In the genomic region with DNA sequence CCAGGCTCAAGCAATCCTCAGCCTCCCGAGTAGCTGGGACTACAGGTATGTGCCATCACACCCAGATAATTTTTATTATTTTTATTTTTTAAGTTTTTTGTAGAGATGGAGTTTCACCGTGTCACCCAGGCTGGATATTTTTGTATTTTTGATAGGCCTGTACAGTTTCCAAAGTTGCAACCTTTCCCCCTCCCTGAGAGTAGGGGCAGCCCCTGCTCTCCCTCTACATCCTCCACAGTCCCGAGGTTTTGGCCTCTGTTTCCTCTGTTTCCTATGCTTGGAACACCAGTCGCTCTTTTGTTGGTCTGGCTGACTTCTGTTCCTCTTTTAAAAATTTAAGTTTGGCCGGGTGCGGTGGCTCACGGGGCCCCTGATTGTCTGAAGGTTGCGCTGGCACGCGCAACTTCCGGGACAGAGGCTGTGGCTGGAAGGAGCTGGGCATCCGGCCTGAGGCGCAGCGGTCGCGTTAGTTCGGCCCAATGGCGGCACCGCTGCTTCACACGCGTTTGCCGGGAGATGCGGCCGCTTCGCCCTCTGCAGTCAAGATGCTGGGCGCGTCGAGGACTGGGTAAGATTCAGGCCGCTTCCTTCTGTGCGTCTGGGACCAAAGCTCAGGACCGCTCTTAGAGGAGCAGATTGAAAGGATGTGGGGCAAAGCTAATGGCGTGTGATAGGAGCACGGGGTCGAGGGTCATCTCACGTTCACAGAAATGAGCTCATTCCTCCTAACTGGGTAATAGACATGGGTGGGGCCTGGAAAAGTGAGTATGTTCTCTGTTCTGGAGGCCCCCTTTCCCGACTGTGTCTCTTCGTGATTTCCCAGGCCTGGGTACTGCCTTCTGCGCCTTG, we compare ENCODE assay signal across 8 cellular contexts.
DNase-seq lines count a peak whose midpoint lies in the region; ATAC-seq and TF ChIP-seq lines count a peak whose summit lies in the region.
"Not testable (repeated sequence)": the region's sequence is repeated elsewhere in the genome, so short reads cannot be mapped to it uniquely, and the experiment has no call there.

No MANE protein-coding gene starts in this region.

- H3K4me1 ChIP-seq in ACC112 (ENCODE audit: control insufficient read depth, insufficient read depth, low read length, unreplicated experiment); Panc1 (ENCODE audit: control insufficient read depth, insufficient read depth, low read length); liver (ENCODE audit: control insufficient read depth in 4 of 4, insufficient read depth in 4 of 4, low read length in 3 of 4): not testable (repeated sequence)

- not testable (repeated sequence) for DNase-seq in Panc1 (ENCODE audit: low read depth, low spot score)
- DNase-seq in activated T-cell treated with anti-CD3 and anti-CD28 coated beads for 1 hour (ENCODE audit: low read depth), result peak; percentile 16
- DNase-seq in ecto neural progenitor cell (ENCODE audit: low spot score), result peak; percentile 49
- peak; percentile 33 for DNase-seq in stimulated activated CD4-positive, alpha-beta T cell treated with anti-CD3 and anti-CD28 coated beads, Interleukin-12 subunit alpha, Interleukin-12 subunit beta, amount 100 ng/mL, for 4 hours

- CTCF ChIA-PET in Panc1 (lab: Charles Lee), result not testable (repeated sequence)

- H3K27me3 ChIP-seq in ACC112 (ENCODE audit: insufficient read depth, low read length); Panc1 (ENCODE audit: control insufficient read depth, insufficient read depth, low read length); liver (ENCODE audit: control insufficient read depth in 4 of 4, insufficient read depth in 4 of 4, low read length in 3 of 4): not testable (repeated sequence)

- H3K27ac ChIP-seq in ACC112 (ENCODE audit: low read depth, low read length) (peak overlapping the region; percentile 62), Panc1 (ENCODE audit: low read length) (0 out of 2 replicates have a peak overlapping the region, but pooled peaks have one; percentile 57), liver (ENCODE audit: low read depth in 1 of 2, low read length in 2 of 2) (peak overlapping the region; percentile 37 to 54)

- not testable (repeated sequence) for H3K9me3 ChIP-seq in Panc1 (ENCODE audit: control insufficient read depth, insufficient read depth, low read depth, low read length); liver (ENCODE audit: control insufficient read depth in 4 of 4, low read length in 3 of 4)

- H3K36me3 ChIP-seq in ACC112 (ENCODE audit: insufficient read depth, low read length); Panc1 (ENCODE audit: control insufficient read depth, insufficient read depth, low read length); liver (ENCODE audit: control insufficient read depth in 4 of 4, insufficient read depth in 3 of 4, low read depth in 1 of 4, low read length in 3 of 4): not testable (repeated sequence)

- in situ Hi-C loops in Panc1 (cut with HindIII; ENCODE audit: low pct_unique_long_range_greater_than_20kb, low sequenced_read_pairs), result not testable (repeated sequence)

- 53% methylated on average over 37 of the region's 38 CpGs for WGBS in liver

- TF ChIP-seq CTCF in Panc1 (IDR thresholded peaks at IDR 0.05); liver (IDR thresholded peaks at IDR 0.05; ENCODE audit: low read depth, low read length, missing input control): not testable (repeated sequence)

- not testable (repeated sequence) for BruUV-seq in Panc1 (replicated peaks; lab: Mats Ljungman, UMichigan)

- H3K4me3 ChIP-seq in ACC112 (ENCODE audit: low read depth, low read length) (peak overlapping the region; percentile 67), Panc1 (ENCODE audit: low read depth in 2 of 2, low read length in 2 of 2) (peak overlapping the region; percentile 29 to 47)
- H3K4me3 ChIP-seq in liver (ENCODE audit: low read depth in 1 of 3, low read length in 3 of 3), result not testable (repeated sequence)

- POLR2A ChIA-PET in Panc1 (lab: Charles Lee), result interaction anchor here (0.6 kb wide), 1 partner anchor 16 kb away, joined by 3 read pairs; no protein-coding TSS in a partner anchor

- H3K79me2 ChIP-seq in ACC112 (ENCODE audit: control insufficient read depth, insufficient read depth, low read length, unreplicated experiment), result not testable (repeated sequence)

- H3K9ac ChIP-seq in liver (ENCODE audit: low read depth in 1 of 2, low read length in 2 of 2), result not testable (repeated sequence)

- ATAC-seq in GM18907 (IDR thresholded peaks at IDR 0.05; ENCODE audit: unreplicated experiment) (peak; percentile 85), HG02885 (IDR thresholded peaks at IDR 0.05; ENCODE audit: poor library complexity, unreplicated experiment) (peak; percentile 74), Panc1 (peak; percentile 95)

- not testable (repeated sequence) for TF ChIP-seq RAD21 in liver (IDR thresholded peaks at IDR 0.05)

- intact Hi-C loops in Panc1 (cut with micrococcal nuclease; ENCODE audit: unreplicated experiment), result not testable (repeated sequence)

- H2AFZ ChIP-seq in ACC112 (ENCODE audit: low read length, unreplicated experiment), result peak overlapping the region; percentile 36

TF ChIP-seq in liver, 16 proteins besides CTCF, POLR2A, EP300 and RAD21:
- TF ChIP-seq YY1 (IDR thresholded peaks at IDR 0.05), result peak; percentile 37
